Comparison of ENCODE assay signal across 13 cellular contexts in the genomic region with DNA sequence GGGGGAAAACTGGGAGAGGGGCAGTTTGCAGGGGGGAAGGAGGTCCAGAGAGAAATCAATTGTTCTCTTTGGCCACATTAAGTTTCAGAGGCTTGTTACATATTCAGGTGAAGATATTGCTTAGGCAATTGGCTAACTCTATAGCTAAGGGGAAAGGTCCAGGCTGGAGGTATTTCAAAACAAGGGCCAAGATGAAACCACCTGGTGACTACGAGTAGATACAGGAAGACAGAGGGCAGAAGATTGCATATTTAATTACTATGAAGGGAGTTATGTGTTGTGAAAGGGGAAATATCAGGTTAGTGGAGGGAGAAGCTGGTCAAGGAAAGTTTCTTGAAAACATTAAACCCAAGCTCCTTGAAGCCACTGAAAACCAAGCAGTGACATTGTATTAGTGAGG. TPM values are rescaled to one million over a fixed set of nuclear protein-coding genes. Genes with fewer than 3 reads are reported as not detected.
DNase-seq lines count a peak whose midpoint lies in the region; ATAC-seq and TF ChIP-seq lines count a peak whose summit lies in the region.
"Had no signal": no experiment of that assay in that cellular context is flagged by ENCODE, and none has a peak within 500 bp of the region (broad histone marks: within the 10 kb centered on the region; RNA-seq: fewer than 3 reads in every experiment).

No MANE protein-coding gene starts in this region.

- H3K36me3 ChIP-seq in breast epithelium: no peaks in the 10 kb centered on the region
- H3K36me3 ChIP-seq: prostate gland, SJCRH30 had no signal

- no peak for TF ChIP-seq CTCF in breast epithelium (IDR thresholded peaks at IDR 0.05)

- no peak for ATAC-seq in natural killer cell treated with Interleukin-12 subunit alpha and Interleukin-12 subunit beta and Interleukin-15 and Interleukin-18, amount 100 ng/mL, for 72 hours
- ATAC-seq in HG03095 (IDR thresholded peaks at IDR 0.05; ENCODE audit: unreplicated experiment): no peak

- TF ChIP-seq POLR2A in breast epithelium (IDR thresholded peaks at IDR 0.05): no peak

- peak overlapping the region; percentile 2 to 78 for H3K27ac Mint-ChIP-seq in natural killer cell treated with Interleukin-12 subunit alpha and Interleukin-12 subunit beta and Interleukin-15 and Interleukin-18, amount 100 ng/mL, for 72 hours

- peak overlapping the region; percentile 2 to 41 for H3K27ac ChIP-seq in breast epithelium
- H3K27ac ChIP-seq: prostate gland, SJCRH30 had no signal

- peak overlapping the region; percentile 94 for H3K4me3 Mint-ChIP-seq in natural killer cell treated with Interleukin-12 subunit alpha and Interleukin-12 subunit beta and Interleukin-15 and Interleukin-18, amount 100 ng/mL, for 72 hours

- H3K27me3 ChIP-seq in breast epithelium: no peaks in the 10 kb centered on the region
- H3K27me3 ChIP-seq: SJCRH30 had no signal

- in situ Hi-C loops in KBM-7 (cut with MboI; ENCODE audit: low pct_unique_long_range_greater_than_20kb, low sequenced_read_pairs): no loop called here

- H3K4me3 ChIP-seq in breast epithelium: no peak overlapping the region
- H3K4me3 ChIP-seq: prostate gland, SJCRH30 had no signal

- H3K9me3 ChIP-seq in breast epithelium: no peaks in the 10 kb centered on the region
- H3K9me3 ChIP-seq: prostate gland, SJCRH30 had no signal

- no peaks in the 10 kb centered on the region for H3K36me3 Mint-ChIP-seq in natural killer cell treated with Interleukin-12 subunit alpha and Interleukin-12 subunit beta and Interleukin-15 and Interleukin-18, amount 100 ng/mL, for 72 hours

- H3K27me3 Mint-ChIP-seq in natural killer cell treated with Interleukin-12 subunit alpha and Interleukin-12 subunit beta and Interleukin-15 and Interleukin-18, amount 100 ng/mL, for 72 hours: no peaks in the 10 kb centered on the region

- DNase-seq in CD1c-positive myeloid dendritic cell (ENCODE audit: extremely low spot score) (peak; percentile 11), KBM-7 (peak; percentile 31), breast epithelium (ENCODE audit: low spot score in 2 of 2) (no peak), cerebellar cortex (ENCODE audit: low spot score) (no peak)
- no peak for DNase-seq in natural killer cell treated with Interleukin-12 subunit alpha and Interleukin-12 subunit beta and Interleukin-15 and Interleukin-18, amount 100 ng/mL, for 72 hours (ENCODE audit: low spot score)
- no peak for DNase-seq in central memory CD4-positive, alpha-beta T cell
- no peak for DNase-seq in activated effector memory CD4-positive, alpha-beta T cell treated with Interleukin-2 at 50 U/mL for 16 hours
- DNase-seq: C1 segment of cervical spinal cord, cerebellar nuclear complex, NCI-H1694, SJCRH30 had no signal

- H3K9me3 Mint-ChIP-seq in natural killer cell treated with Interleukin-12 subunit alpha and Interleukin-12 subunit beta and Interleukin-15 and Interleukin-18, amount 100 ng/mL, for 72 hours: no peaks in the 10 kb centered on the region

- intact Hi-C loops in breast epithelium (cut with DNase I; ENCODE audit: low total_unique reads): no loop called here

- H3K4me1 Mint-ChIP-seq in natural killer cell treated with Interleukin-12 subunit alpha and Interleukin-12 subunit beta and Interleukin-15 and Interleukin-18, amount 100 ng/mL, for 72 hours (ENCODE audit: low read depth in 2 of 2): peaks cover 28 to 39% of the 10 kb centered on the region in 2 donors

- no peaks in the 10 kb centered on the region for H3K4me1 ChIP-seq in breast epithelium
- H3K4me1 ChIP-seq: prostate gland had no signal

RNA-seq across cellular contexts. Expression of a gene that starts 1.9 kb away (rescaled TPM):
- total RNA-seq in breast epithelium: 10 to 100 TPM; 63.6 to 70.2 (median 68.1) TPM
- total RNA-seq in natural killer cell treated with Interleukin-12 subunit alpha and Interleukin-12 subunit beta and Interleukin-15 and Interleukin-18, amount 100 ng/mL, for 72 hours: 10 to 100 TPM; 94.7 to 94.8 TPM

Comparison
In these comparisons a context has a peak if more than half of its experiments do, and no peak if none do; other contexts are left out.
1. DNase-seq: peak in CD1c-positive myeloid dendritic cell (single experiment) and KBM-7 (single experiment); none in breast epithelium (0 of 2), natural killer cell treated with Interleukin-12 subunit alpha and Interleukin-12 subunit beta and Interleukin-15 and Interleukin-18, amount 100 ng/mL, for 72 hours (single experiment), central memory CD4-positive, alpha-beta T cell (single experiment), cerebellar cortex (single experiment) and activated effector memory CD4-positive, alpha-beta T cell treated with Interleukin-2 at 50 U/mL for 16 hours (single experiment).